In genomic region chr3:45065373-45065720, GRCh38 we compare ENCODE assay signal across 1 cellular context.
A peak's percentile ranks its signal among the peaks of the same experiment; 100 is the strongest.
TF ChIP-seq lines count a peak whose summit lies in the region.

No MANE protein-coding gene starts in this region.

TF ChIP-seq in K562, 482 proteins besides CTCF, POLR2A, EP300 and RAD21 (continued from another document and continues in another):
- TF ChIP-seq ILF3 (IDR thresholded peaks at IDR 0.05; ENCODE audit: borderline replicate concordance): no peak
- TF ChIP-seq CEBPZ (IDR thresholded peaks at IDR 0.05; ENCODE audit: borderline replicate concordance, low read depth, low read length): no peak
- peak; percentile 98 for TF ChIP-seq ZNF395 (CRISPR knock-in tag; IDR thresholded peaks at IDR 0.05)
- no peak for TF ChIP-seq ZSCAN32 (CRISPR knock-in tag; IDR thresholded peaks at IDR 0.05)
- no peak for TF ChIP-seq DEAF1 (CRISPR knock-in tag; IDR thresholded peaks at IDR 0.05)
- no peak for TF ChIP-seq RFX1 (IDR thresholded peaks at IDR 0.05)
- TF ChIP-seq ZNF717 (CRISPR knock-in tag; IDR thresholded peaks at IDR 0.05): 0 out of 2 replicates have a peak, but pooled peaks have one; percentile 9
- no peak for TF ChIP-seq KDM5B (IDR thresholded peaks at IDR 0.05; ENCODE audit: insufficient replicate concordance, low read depth, low read length)
- TF ChIP-seq ZNF511 (CRISPR knock-in tag; IDR thresholded peaks at IDR 0.05): peak; percentile 60; the same call in 1 of the 2 replicates
- TF ChIP-seq PHF21A (IDR thresholded peaks at IDR 0.05; ENCODE audit: borderline replicate concordance, low read depth): no peak
- no peak for TF ChIP-seq SOX6 (IDR thresholded peaks at IDR 0.05)
- TF ChIP-seq MTA2 (IDR thresholded peaks at IDR 0.05; ENCODE audit: low read depth): no peak
- no peak for TF ChIP-seq ZBED1 (IDR thresholded peaks at IDR 0.05)
- no peak for TF ChIP-seq SMAD1 (IDR thresholded peaks at IDR 0.05; ENCODE audit: low read depth, low read length, partially characterized antibody)
- no peak for TF ChIP-seq RNF219 (CRISPR knock-in tag; IDR thresholded peaks at IDR 0.05)
- TF ChIP-seq ZNF644 (tag; IDR thresholded peaks at IDR 0.05; ENCODE audit: low read depth): peak; percentile 94
- TF ChIP-seq ZNF436 (CRISPR knock-in tag; IDR thresholded peaks at IDR 0.05): no peak
- TF ChIP-seq HBP1 (CRISPR knock-in tag; IDR thresholded peaks at IDR 0.05): no peak
- no peak for TF ChIP-seq PPARD (CRISPR knock-in tag; IDR thresholded peaks at IDR 0.05)
- TF ChIP-seq ZNF561 (CRISPR knock-in tag; conservative IDR thresholded peaks at IDR 0.05): no peak
- TF ChIP-seq LCOR (CRISPR knock-in tag; IDR thresholded peaks at IDR 0.05): 0 out of 2 replicates have a peak, but pooled peaks have one; percentile 9
- no peak for TF ChIP-seq SRSF1 (IDR thresholded peaks at IDR 0.05; ENCODE audit: low read depth, low read length)
- no peak for TF ChIP-seq TBL1XR1 (IDR thresholded peaks at IDR 0.05; ENCODE audit: low read length in 2 of 2)
- 0 out of 2 replicates have a peak, but pooled peaks have one; percentile 12 for TF ChIP-seq CBFB (CRISPR knock-in tag; IDR thresholded peaks at IDR 0.05)
- TF ChIP-seq ZNF507 (tag; conservative IDR thresholded peaks at IDR 0.05): peak; percentile 62
- peak; percentile 90 for TF ChIP-seq ZNF197 (CRISPR knock-in tag; IDR thresholded peaks at IDR 0.05; ENCODE audit: low read depth)
- TF ChIP-seq NFXL1 (CRISPR knock-in tag; IDR thresholded peaks at IDR 0.05): no peak
- TF ChIP-seq ZNF165 (CRISPR knock-in tag; IDR thresholded peaks at IDR 0.05; ENCODE audit: borderline replicate concordance): no peak
- TF ChIP-seq ZNF12 (CRISPR knock-in tag; IDR thresholded peaks at IDR 0.05): peak; percentile 87
- TF ChIP-seq SMARCA5 (IDR thresholded peaks at IDR 0.05): no peak; the same call in 1 of the 2 replicates
- TF ChIP-seq ZNF263 (CRISPR knock-in tag; IDR thresholded peaks at IDR 0.05; ENCODE audit: borderline replicate concordance): no peak
- no peak for TF ChIP-seq MEF2D (tag; conservative IDR thresholded peaks at IDR 0.05; ENCODE audit: low read depth)
- no peak for TF ChIP-seq TRIM24 (IDR thresholded peaks at IDR 0.05)
- TF ChIP-seq PHB (CRISPR knock-in tag; IDR thresholded peaks at IDR 0.05): no peak
- TF ChIP-seq GTF2E2 (tag; IDR thresholded peaks at IDR 0.05): peak; percentile 97
- TF ChIP-seq FOXP4 (CRISPR knock-in tag; IDR thresholded peaks at IDR 0.05; ENCODE audit: borderline replicate concordance): no peak
- TF ChIP-seq PRPF4 (IDR thresholded peaks at IDR 0.05; ENCODE audit: insufficient read depth, low read depth, low read length, poor library complexity, severe bottlenecking): no peak
- TF ChIP-seq KLF6 (CRISPR knock-in tag; IDR thresholded peaks at IDR 0.05; ENCODE audit: borderline replicate concordance): no peak
- no peak for TF ChIP-seq SMARCB1 (IDR thresholded peaks at IDR 0.05; ENCODE audit: insufficient read length, low read depth)
- 0 out of 2 replicates have a peak, but pooled peaks have one; percentile 2 for TF ChIP-seq XRCC5 (IDR thresholded peaks at IDR 0.05; ENCODE audit: low read depth, low read length)
- TF ChIP-seq NFIX (CRISPR knock-in tag; IDR thresholded peaks at IDR 0.05; ENCODE audit: low read depth): no peak
- TF ChIP-seq SREBF2 (CRISPR knock-in tag; IDR thresholded peaks at IDR 0.05): peak; percentile 66; the same call in 1 of the 2 replicates
- TF ChIP-seq FOXP1 (CRISPR knock-in tag; IDR thresholded peaks at IDR 0.05): 0 out of 2 replicates have a peak, but pooled peaks have one; percentile 43
- no peak for TF ChIP-seq HMGN3 (IDR thresholded peaks at IDR 0.05; ENCODE audit: borderline replicate concordance, extremely low read depth, insufficient read length, low read depth, low read length)
- TF ChIP-seq IRF9 (tag; IDR thresholded peaks at IDR 0.05): no peak
- no peak for TF ChIP-seq SAP30 (IDR thresholded peaks at IDR 0.05; ENCODE audit: borderline replicate concordance, insufficient read depth, low read depth, low read length, poor library complexity, severe bottlenecking)
- TF ChIP-seq ZNF589 (CRISPR knock-in tag; IDR thresholded peaks at IDR 0.05; ENCODE audit: low read depth): peak; percentile 98
- 0 out of 2 replicates have a peak, but pooled peaks have one; percentile 30 for TF ChIP-seq HDAC2 (IDR thresholded peaks at IDR 0.05)
- TF ChIP-seq ETV6 (IDR thresholded peaks at IDR 0.05; ENCODE audit: borderline replicate concordance in 1 of 2, low read depth in 2 of 2, low read length in 1 of 2): no peak
- TF ChIP-seq ETV6 (CRISPR knock-in tag; IDR thresholded peaks at IDR 0.05; ENCODE audit: borderline replicate concordance): peak; percentile 64; the same call in 1 of the 2 replicates
- no peak for TF ChIP-seq MLLT1 (IDR thresholded peaks at IDR 0.05)
- TF ChIP-seq CHD4 (IDR thresholded peaks at IDR 0.05; ENCODE audit: insufficient read depth, insufficient replicate concordance, low read depth, low read length, poor library complexity, severe bottlenecking): peak; percentile 40
- no peak for TF ChIP-seq SIN3B (IDR thresholded peaks at IDR 0.05; ENCODE audit: low read depth)
- 0 out of 2 replicates have a peak, but pooled peaks have one; percentile 64 for TF ChIP-seq ZC3H4 (CRISPR knock-in tag; IDR thresholded peaks at IDR 0.05; ENCODE audit: borderline replicate concordance)
- no peak for TF ChIP-seq GABPB1 (CRISPR knock-in tag; IDR thresholded peaks at IDR 0.05)
- TF ChIP-seq HIVEP1 (CRISPR knock-in tag; IDR thresholded peaks at IDR 0.05): no peak
- TF ChIP-seq CREM (IDR thresholded peaks at IDR 0.05; ENCODE audit: low read depth): no peak
- TF ChIP-seq CXXC5 (CRISPR knock-in tag; IDR thresholded peaks at IDR 0.05): no peak
- no peak for TF ChIP-seq SMC3 (conservative IDR thresholded peaks at IDR 0.05; ENCODE audit: insufficient read depth, low read depth, low read length)
- TF ChIP-seq KLF1 (tag; IDR thresholded peaks at IDR 0.05): peak; percentile 83; the same call in 1 of the 2 replicates
- TF ChIP-seq OTX1 (CRISPR knock-in tag; IDR thresholded peaks at IDR 0.05): no peak
